In genomic region chr14:57508756-57509155, GRCh38 we compare ENCODE assay signal across 23 cellular contexts.
"Had no signal": no experiment of that assay in that cellular context is flagged by ENCODE, and none has a peak within 500 bp of the region (broad histone marks: within the 10 kb centered on the region; RNA-seq: fewer than 3 reads in every experiment).

No MANE protein-coding gene starts in this region.

- DNase-seq: activated CD4-positive, alpha-beta T cell treated with anti-CD3 and anti-CD28 coated beads, Interleukin-2, amount 10 ng/mL, durations not matched to agents 24 days and 14 days; activated CD4-positive, alpha-beta T cell treated with anti-CD3 and anti-CD28 coated beads, Interleukin-2, amount 50 U/mL, for 4 hours; activated CD8-positive, alpha-beta T cell treated with anti-CD3 and anti-CD28 coated beads for 36 hours; activated effector memory CD4-positive, alpha-beta T cell treated with anti-CD3 and anti-CD28 coated beads, Interleukin-2, amount 50 U/mL, for 16 hours; activated naive CD4-positive, alpha-beta T cell; activated naive CD4-positive, alpha-beta T cell treated with anti-CD3 and anti-CD28 coated beads, Interleukin-2, amount 50 U/mL, for 16 hours; activated naive CD8-positive, alpha-beta T cell treated with anti-CD3 and anti-CD28 coated beads for 36 hours; activated T-cell treated with anti-CD3 and anti-CD28 coated beads, Interleukin-2, amount 50 U/mL, for 1 hour; activated T-cell treated with anti-CD3 and anti-CD28 coated beads, Interleukin-2, amount 50 U/mL, for 72 hours; amniotic stem cell; aorta; brain microvascular endothelial cell; cortex of kidney; NCI-H1092 treated with DMSO at 0.1 percent for 48 hours; NCI-H1417; NCI-H146; NCI-H1930; NCI-H226; NCI-H446 treated with DMSO at 0.1 percent for 48 hours; NCI-H526; NCI-H774; SHP77 treated with DMSO at 0.1 percent for 48 hours; SK-N-SH had no signal
